In the genomic region with DNA sequence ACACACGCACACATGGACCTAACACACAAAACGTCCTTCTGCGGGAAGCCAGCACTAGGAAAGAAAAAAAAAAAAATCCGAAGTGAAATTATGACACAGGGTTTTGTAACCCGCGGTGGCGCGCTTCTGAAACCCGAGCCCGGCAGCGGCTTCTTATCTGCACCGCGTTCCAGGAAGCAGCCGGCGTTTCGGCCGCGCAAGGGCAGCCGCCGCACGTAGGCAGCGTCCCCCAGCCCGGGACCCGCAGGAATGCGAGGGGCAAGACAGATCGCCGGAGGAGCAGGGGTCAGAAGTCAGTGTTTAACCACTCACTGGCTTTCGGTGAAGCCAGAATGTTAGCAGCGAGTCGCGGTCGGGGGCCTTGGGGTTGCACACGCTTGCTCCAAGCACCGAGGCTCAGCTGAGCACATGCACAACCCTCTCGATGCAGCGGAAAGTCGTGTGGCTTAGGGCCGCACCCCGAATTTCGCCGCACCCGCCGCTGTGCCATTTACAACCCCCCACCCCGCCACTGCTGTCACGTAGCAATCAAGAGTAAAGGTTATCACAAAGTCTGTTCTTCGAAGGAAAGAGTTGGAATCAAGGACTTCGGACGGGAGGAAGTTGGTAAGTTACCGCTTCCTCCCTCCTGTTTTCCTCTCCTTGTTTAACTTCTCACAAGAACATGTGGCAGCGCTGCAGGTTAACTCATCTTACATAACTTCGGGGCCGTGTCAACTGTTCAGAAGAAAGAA, we compare ENCODE assay signal across 1 cellular context.
TF ChIP-seq lines count a peak whose summit lies in the region.

No MANE protein-coding gene starts in this region.

TF ChIP-seq in HepG2, 621 proteins besides CTCF, POLR2A, EP300 and RAD21 (continued from another document and continues in another):
- TF ChIP-seq, protein P1, sequence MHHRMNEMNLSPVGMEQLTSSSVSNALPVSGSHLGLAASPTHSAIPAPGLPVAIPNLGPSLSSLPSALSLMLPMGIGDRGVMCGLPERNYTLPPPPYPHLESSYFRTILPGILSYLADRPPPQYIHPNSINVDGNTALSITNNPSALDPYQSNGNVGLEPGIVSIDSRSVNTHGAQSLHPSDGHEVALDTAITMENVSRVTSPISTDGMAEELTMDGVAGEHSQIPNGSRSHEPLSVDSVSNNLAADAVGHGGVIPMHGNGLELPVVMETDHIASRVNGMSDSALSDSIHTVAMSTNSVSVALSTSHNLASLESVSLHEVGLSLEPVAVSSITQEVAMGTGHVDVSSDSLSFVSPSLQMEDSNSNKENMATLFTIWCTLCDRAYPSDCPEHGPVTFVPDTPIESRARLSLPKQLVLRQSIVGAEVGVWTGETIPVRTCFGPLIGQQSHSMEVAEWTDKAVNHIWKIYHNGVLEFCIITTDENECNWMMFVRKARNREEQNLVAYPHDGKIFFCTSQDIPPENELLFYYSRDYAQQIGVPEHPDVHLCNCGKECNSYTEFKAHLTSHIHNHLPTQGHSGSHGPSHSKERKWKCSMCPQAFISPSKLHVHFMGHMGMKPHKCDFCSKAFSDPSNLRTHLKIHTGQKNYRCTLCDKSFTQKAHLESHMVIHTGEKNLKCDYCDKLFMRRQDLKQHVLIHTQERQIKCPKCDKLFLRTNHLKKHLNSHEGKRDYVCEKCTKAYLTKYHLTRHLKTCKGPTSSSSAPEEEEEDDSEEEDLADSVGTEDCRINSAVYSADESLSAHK (CRISPR knock-in tag; IDR thresholded peaks at IDR 0.05; ENCODE audit: borderline replicate concordance): no peak
- TF ChIP-seq ZNF724P (CRISPR knock-in tag; IDR thresholded peaks at IDR 0.05; ENCODE audit: borderline replicate concordance) (peak; percentile 52; the same call in 1 of the 2 replicates), KAT8 (CRISPR knock-in tag; IDR thresholded peaks at IDR 0.05) (0 out of 2 replicates have a peak, but pooled peaks have one; percentile 6), ZNF556 (CRISPR knock-in tag; IDR thresholded peaks at IDR 0.05; ENCODE audit: borderline replicate concordance) (0 out of 2 replicates have a peak, but pooled peaks have one; percentile 52), NFYC (CRISPR knock-in tag; IDR thresholded peaks at IDR 0.05) (no peak), ISX (CRISPR knock-in tag; conservative IDR thresholded peaks at IDR 0.05) (peak; percentile 92; the same call in 1 of the 2 replicates), RFXANK (CRISPR knock-in tag; IDR thresholded peaks at IDR 0.05) (no peak), POLR2G (IDR thresholded peaks at IDR 0.05; ENCODE audit: low read depth, low read length) (peak; percentile 79), AKAP8 (CRISPR knock-in tag; IDR thresholded peaks at IDR 0.05) (no peak; the same call in 1 of the 2 replicates), GFI1 (CRISPR knock-in tag; IDR thresholded peaks at IDR 0.05; ENCODE audit: borderline replicate concordance) (peak; percentile 86; the same call in 1 of the 2 replicates), NFKB2 (CRISPR knock-in tag; IDR thresholded peaks at IDR 0.05; ENCODE audit: borderline replicate concordance) (peak; percentile 96), HDAC1 (CRISPR knock-in tag; IDR thresholded peaks at IDR 0.05) (peak; percentile 90), TRIM24 (CRISPR knock-in tag; IDR thresholded peaks at IDR 0.05) (no peak; the same call in 1 of the 2 replicates), ZFX (CRISPR knock-in tag; IDR thresholded peaks at IDR 0.05; ENCODE audit: low read depth) (peak; percentile 42; the same call in 1 of the 2 replicates), RCOR2 (CRISPR knock-in tag; IDR thresholded peaks at IDR 0.05) (no peak), NFRKB (IDR thresholded peaks at IDR 0.05) (no peak), TBX2 (CRISPR knock-in tag; IDR thresholded peaks at IDR 0.05; ENCODE audit: borderline replicate concordance) (peak; percentile 94), HNF4A (CRISPR knock-in tag; IDR thresholded peaks at IDR 0.05) (peak; percentile 67), HMG20A (CRISPR knock-in tag; IDR thresholded peaks at IDR 0.05; ENCODE audit: borderline replicate concordance) (peak; percentile 67; the same call in 1 of the 2 replicates), CENPT (CRISPR knock-in tag; IDR thresholded peaks at IDR 0.05; ENCODE audit: low read depth) (peak; percentile 72; the same call in 1 of the 2 replicates), ZKSCAN1 (IDR thresholded peaks at IDR 0.05; ENCODE audit: low read length) (no peak; the same call in 1 of the 2 replicates), ZSCAN20 (CRISPR knock-in tag; IDR thresholded peaks at IDR 0.05; ENCODE audit: borderline replicate concordance) (peak; percentile 52; the same call in 1 of the 2 replicates), ZNF496 (CRISPR knock-in tag; IDR thresholded peaks at IDR 0.05; ENCODE audit: insufficient replicate concordance) (no peak), ZNF850 (CRISPR knock-in tag; conservative IDR thresholded peaks at IDR 0.05) (0 out of 2 replicates have a peak, but pooled peaks have one; percentile 25), ZBTB21 (CRISPR knock-in tag; IDR thresholded peaks at IDR 0.05) (no peak), KLF9 (CRISPR knock-in tag; IDR thresholded peaks at IDR 0.05; ENCODE audit: low read depth) (peak; percentile 13; the same call in 1 of the 2 replicates)
- TF ChIP-seq, protein P2, sequence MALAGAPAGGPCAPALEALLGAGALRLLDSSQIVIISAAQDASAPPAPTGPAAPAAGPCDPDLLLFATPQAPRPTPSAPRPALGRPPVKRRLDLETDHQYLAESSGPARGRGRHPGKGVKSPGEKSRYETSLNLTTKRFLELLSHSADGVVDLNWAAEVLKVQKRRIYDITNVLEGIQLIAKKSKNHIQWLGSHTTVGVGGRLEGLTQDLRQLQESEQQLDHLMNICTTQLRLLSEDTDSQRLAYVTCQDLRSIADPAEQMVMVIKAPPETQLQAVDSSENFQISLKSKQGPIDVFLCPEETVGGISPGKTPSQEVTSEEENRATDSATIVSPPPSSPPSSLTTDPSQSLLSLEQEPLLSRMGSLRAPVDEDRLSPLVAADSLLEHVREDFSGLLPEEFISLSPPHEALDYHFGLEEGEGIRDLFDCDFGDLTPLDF (CRISPR knock-in tag; IDR thresholded peaks at IDR 0.05): peak; percentile 84
- TF ChIP-seq, protein P3, sequence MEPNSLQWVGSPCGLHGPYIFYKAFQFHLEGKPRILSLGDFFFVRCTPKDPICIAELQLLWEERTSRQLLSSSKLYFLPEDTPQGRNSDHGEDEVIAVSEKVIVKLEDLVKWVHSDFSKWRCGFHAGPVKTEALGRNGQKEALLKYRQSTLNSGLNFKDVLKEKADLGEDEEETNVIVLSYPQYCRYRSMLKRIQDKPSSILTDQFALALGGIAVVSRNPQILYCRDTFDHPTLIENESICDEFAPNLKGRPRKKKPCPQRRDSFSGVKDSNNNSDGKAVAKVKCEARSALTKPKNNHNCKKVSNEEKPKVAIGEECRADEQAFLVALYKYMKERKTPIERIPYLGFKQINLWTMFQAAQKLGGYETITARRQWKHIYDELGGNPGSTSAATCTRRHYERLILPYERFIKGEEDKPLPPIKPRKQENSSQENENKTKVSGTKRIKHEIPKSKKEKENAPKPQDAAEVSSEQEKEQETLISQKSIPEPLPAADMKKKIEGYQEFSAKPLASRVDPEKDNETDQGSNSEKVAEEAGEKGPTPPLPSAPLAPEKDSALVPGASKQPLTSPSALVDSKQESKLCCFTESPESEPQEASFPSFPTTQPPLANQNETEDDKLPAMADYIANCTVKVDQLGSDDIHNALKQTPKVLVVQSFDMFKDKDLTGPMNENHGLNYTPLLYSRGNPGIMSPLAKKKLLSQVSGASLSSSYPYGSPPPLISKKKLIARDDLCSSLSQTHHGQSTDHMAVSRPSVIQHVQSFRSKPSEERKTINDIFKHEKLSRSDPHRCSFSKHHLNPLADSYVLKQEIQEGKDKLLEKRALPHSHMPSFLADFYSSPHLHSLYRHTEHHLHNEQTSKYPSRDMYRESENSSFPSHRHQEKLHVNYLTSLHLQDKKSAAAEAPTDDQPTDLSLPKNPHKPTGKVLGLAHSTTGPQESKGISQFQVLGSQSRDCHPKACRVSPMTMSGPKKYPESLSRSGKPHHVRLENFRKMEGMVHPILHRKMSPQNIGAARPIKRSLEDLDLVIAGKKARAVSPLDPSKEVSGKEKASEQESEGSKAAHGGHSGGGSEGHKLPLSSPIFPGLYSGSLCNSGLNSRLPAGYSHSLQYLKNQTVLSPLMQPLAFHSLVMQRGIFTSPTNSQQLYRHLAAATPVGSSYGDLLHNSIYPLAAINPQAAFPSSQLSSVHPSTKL (CRISPR knock-in tag; IDR thresholded peaks at IDR 0.05): peak; percentile 90
- TF ChIP-seq, protein P4, sequence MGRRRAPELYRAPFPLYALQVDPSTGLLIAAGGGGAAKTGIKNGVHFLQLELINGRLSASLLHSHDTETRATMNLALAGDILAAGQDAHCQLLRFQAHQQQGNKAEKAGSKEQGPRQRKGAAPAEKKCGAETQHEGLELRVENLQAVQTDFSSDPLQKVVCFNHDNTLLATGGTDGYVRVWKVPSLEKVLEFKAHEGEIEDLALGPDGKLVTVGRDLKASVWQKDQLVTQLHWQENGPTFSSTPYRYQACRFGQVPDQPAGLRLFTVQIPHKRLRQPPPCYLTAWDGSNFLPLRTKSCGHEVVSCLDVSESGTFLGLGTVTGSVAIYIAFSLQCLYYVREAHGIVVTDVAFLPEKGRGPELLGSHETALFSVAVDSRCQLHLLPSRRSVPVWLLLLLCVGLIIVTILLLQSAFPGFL (CRISPR knock-in tag; IDR thresholded peaks at IDR 0.05): peak; percentile 91; the same call in 1 of the 2 replicates
- TF ChIP-seq, protein P5, sequence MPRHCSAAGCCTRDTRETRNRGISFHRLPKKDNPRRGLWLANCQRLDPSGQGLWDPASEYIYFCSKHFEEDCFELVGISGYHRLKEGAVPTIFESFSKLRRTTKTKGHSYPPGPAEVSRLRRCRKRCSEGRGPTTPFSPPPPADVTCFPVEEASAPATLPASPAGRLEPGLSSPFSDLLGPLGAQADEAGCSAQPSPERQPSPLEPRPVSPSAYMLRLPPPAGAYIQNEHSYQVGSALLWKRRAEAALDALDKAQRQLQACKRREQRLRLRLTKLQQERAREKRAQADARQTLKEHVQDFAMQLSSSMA (CRISPR knock-in tag; IDR thresholded peaks at IDR 0.05): no peak; the same call in 1 of the 2 replicates
- TF ChIP-seq, protein P6, sequence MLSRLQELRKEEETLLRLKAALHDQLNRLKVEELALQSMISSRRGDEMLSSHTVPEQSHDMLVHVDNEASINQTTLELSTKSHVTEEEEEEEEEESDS (CRISPR knock-in tag; IDR thresholded peaks at IDR 0.05; ENCODE audit: borderline replicate concordance): peak; percentile 92
- TF ChIP-seq, protein P7, sequence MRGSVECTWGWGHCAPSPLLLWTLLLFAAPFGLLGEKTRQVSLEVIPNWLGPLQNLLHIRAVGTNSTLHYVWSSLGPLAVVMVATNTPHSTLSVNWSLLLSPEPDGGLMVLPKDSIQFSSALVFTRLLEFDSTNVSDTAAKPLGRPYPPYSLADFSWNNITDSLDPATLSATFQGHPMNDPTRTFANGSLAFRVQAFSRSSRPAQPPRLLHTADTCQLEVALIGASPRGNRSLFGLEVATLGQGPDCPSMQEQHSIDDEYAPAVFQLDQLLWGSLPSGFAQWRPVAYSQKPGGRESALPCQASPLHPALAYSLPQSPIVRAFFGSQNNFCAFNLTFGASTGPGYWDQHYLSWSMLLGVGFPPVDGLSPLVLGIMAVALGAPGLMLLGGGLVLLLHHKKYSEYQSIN (CRISPR knock-in tag; IDR thresholded peaks at IDR 0.05; ENCODE audit: borderline replicate concordance): no peak
- TF ChIP-seq, protein P8, sequence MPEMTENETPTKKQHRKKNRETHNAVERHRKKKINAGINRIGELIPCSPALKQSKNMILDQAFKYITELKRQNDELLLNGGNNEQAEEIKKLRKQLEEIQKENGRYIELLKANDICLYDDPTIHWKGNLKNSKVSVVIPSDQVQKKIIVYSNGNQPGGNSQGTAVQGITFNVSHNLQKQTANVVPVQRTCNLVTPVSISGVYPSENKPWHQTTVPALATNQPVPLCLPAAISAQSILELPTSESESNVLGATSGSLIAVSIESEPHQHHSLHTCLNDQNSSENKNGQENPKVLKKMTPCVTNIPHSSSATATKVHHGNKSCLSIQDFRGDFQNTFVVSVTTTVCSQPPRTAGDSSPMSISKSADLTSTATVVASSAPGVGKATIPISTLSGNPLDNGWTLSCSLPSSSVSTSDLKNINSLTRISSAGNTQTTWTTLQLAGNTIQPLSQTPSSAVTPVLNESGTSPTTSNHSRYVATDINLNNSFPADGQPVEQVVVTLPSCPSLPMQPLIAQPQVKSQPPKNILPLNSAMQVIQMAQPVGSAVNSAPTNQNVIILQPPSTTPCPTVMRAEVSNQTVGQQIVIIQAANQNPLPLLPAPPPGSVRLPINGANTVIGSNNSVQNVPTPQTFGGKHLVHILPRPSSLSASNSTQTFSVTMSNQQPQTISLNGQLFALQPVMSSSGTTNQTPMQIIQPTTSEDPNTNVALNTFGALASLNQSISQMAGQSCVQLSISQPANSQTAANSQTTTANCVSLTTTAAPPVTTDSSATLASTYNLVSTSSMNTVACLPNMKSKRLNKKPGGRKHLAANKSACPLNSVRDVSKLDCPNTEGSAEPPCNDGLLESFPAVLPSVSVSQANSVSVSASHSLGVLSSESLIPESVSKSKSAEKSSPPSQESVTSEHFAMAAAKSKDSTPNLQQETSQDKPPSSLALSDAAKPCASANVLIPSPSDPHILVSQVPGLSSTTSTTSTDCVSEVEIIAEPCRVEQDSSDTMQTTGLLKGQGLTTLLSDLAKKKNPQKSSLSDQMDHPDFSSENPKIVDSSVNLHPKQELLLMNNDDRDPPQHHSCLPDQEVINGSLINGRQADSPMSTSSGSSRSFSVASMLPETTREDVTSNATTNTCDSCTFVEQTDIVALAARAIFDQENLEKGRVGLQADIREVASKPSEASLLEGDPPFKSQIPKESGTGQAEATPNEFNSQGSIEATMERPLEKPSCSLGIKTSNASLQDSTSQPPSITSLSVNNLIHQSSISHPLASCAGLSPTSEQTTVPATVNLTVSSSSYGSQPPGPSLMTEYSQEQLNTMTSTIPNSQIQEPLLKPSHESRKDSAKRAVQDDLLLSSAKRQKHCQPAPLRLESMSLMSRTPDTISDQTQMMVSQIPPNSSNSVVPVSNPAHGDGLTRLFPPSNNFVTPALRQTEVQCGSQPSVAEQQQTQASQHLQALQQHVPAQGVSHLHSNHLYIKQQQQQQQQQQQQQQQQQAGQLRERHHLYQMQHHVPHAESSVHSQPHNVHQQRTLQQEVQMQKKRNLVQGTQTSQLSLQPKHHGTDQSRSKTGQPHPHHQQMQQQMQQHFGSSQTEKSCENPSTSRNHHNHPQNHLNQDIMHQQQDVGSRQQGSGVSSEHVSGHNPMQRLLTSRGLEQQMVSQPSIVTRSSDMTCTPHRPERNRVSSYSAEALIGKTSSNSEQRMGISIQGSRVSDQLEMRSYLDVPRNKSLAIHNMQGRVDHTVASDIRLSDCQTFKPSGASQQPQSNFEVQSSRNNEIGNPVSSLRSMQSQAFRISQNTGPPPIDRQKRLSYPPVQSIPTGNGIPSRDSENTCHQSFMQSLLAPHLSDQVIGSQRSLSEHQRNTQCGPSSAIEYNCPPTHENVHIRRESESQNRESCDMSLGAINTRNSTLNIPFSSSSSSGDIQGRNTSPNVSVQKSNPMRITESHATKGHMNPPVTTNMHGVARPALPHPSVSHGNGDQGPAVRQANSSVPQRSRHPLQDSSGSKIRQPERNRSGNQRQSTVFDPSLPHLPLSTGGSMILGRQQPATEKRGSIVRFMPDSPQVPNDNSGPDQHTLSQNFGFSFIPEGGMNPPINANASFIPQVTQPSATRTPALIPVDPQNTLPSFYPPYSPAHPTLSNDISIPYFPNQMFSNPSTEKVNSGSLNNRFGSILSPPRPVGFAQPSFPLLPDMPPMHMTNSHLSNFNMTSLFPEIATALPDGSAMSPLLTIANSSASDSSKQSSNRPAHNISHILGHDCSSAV (CRISPR knock-in tag; IDR thresholded peaks at IDR 0.05; ENCODE audit: borderline replicate concordance): no peak
- TF ChIP-seq, protein P9, sequence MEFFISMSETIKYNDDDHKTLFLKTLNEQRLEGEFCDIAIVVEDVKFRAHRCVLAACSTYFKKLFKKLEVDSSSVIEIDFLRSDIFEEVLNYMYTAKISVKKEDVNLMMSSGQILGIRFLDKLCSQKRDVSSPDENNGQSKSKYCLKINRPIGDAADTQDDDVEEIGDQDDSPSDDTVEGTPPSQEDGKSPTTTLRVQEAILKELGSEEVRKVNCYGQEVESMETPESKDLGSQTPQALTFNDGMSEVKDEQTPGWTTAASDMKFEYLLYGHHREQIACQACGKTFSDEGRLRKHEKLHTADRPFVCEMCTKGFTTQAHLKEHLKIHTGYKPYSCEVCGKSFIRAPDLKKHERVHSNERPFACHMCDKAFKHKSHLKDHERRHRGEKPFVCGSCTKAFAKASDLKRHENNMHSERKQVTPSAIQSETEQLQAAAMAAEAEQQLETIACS (CRISPR knock-in tag; IDR thresholded peaks at IDR 0.05): peak; percentile 82
